10 cellular contexts compared by ENCODE assay signal in genomic region chr16:2507679-2508064, GRCh38. TPM values are rescaled to one million over a fixed set of nuclear protein-coding genes. Genes with fewer than 3 reads are reported as not detected.
A peak's percentile ranks its signal among the peaks of the same experiment; 100 is the strongest.
DNase-seq lines count a peak whose midpoint lies in the region; ATAC-seq and TF ChIP-seq lines count a peak whose summit lies in the region.
"Had no signal": no experiment of that assay in that cellular context is flagged by ENCODE, and none has a peak within 500 bp of the region (broad histone marks: within the 10 kb centered on the region; RNA-seq: fewer than 3 reads in every experiment).

No MANE protein-coding gene starts in this region.

- no peaks in the 10 kb centered on the region for H3K79me2 ChIP-seq in osteoblast (ENCODE audit: insufficient read depth, low read length)

- ATAC-seq in GM18505 (IDR thresholded peaks at IDR 0.05; ENCODE audit: unreplicated experiment) (peak; percentile 13), HG03354 (IDR thresholded peaks at IDR 0.05; ENCODE audit: poor library complexity, severe bottlenecking, unreplicated experiment) (peak; percentile 12), GM21619 (IDR thresholded peaks at IDR 0.05; ENCODE audit: unreplicated experiment) (no peak)

- H3K27ac ChIP-seq in duodenal mucosa (ENCODE audit: low read depth, low read length), result peak overlapping the region; percentile 32
- no peak overlapping the region for H3K27ac ChIP-seq in osteoblast (ENCODE audit: low read depth, low read length)
- H3K27ac ChIP-seq: PC-9 had no signal

- in situ Hi-C loops in GM13976 (cut with MboI; ENCODE audit: low sequenced_read_pairs, unreplicated experiment), result no loop called here

- no peaks in the 10 kb centered on the region for H3K36me3 ChIP-seq in duodenal mucosa (ENCODE audit: control insufficient read depth in 1 of 2, insufficient read depth in 2 of 2, low read length in 2 of 2)
- H3K36me3 ChIP-seq in osteoblast (ENCODE audit: insufficient read depth, low read length), result peaks cover 3% of the 10 kb centered on the region

- no peaks in the 10 kb centered on the region for H3K27me3 ChIP-seq in duodenal mucosa (ENCODE audit: control insufficient read depth in 1 of 2, insufficient read depth in 2 of 2, low read length in 2 of 2)
- H3K27me3 ChIP-seq in osteoblast (ENCODE audit: insufficient read depth, low read length), result no peaks in the 10 kb centered on the region

- H3K4me3 ChIP-seq in duodenal mucosa (ENCODE audit: low read depth in 1 of 2, low read length in 2 of 2), result no peak overlapping the region
- no peak overlapping the region for H3K4me3 ChIP-seq in osteoblast (ENCODE audit: insufficient read depth, low read length)
- H3K4me3 ChIP-seq: PC-9 had no signal

- H4K20me1 ChIP-seq in osteoblast (ENCODE audit: insufficient read depth, low read length), result peaks cover 2% of the 10 kb centered on the region

- DNase-seq in osteoblast (ENCODE audit: insufficient read length, low spot score, missing footprints) (peak; percentile 35), putamen (ENCODE audit: low spot score) (no peak), GM13976 (ENCODE audit: low spot score) (no peak), activated gamma-delta T cell treated with Interleukin-2 at 50 U/mL for 16 hours (no peak)
- DNase-seq: PC-9 had no signal

- H2AFZ ChIP-seq in osteoblast (ENCODE audit: low read length), result no peak overlapping the region
- H2AFZ ChIP-seq: PC-9 had no signal

- TF ChIP-seq POLR2A in GM18505 (IDR thresholded peaks at IDR 0.05; ENCODE audit: borderline replicate concordance, extremely low read depth, insufficient read depth, insufficient read length), result no peak

- H3K9me3 ChIP-seq in duodenal mucosa (ENCODE audit: control insufficient read depth in 1 of 2, low read length in 2 of 2), result no peaks in the 10 kb centered on the region
- H3K9me3 ChIP-seq in osteoblast (ENCODE audit: low read depth, low read length), result no peaks in the 10 kb centered on the region

- H3K4me2 ChIP-seq in osteoblast (ENCODE audit: insufficient read depth, low read length), result no peak overlapping the region
- H3K4me2 ChIP-seq: PC-9 had no signal

- H3K4me1 ChIP-seq in duodenal mucosa (ENCODE audit: control insufficient read depth in 1 of 2, insufficient read depth in 2 of 2, low read length in 2 of 2) (peaks cover 0 to 9% of the 10 kb centered on the region in 2 donors), osteoblast (ENCODE audit: insufficient read depth, low read length) (peaks cover 12% of the 10 kb centered on the region)

- no peak overlapping the region for H3K9ac ChIP-seq in duodenal mucosa (ENCODE audit: low read depth in 1 of 2, low read length in 2 of 2)

- TF ChIP-seq CTCF in osteoblast (IDR thresholded peaks at IDR 0.05; ENCODE audit: extremely low read depth, low read depth, low read length) (no peak), GM13976 (IDR thresholded peaks at IDR 0.05; ENCODE audit: borderline replicate concordance, control extremely low read depth, extremely low read depth, insufficient read depth, missing control alignments) (no peak)

RNA-seq across cellular contexts. Expression of gene ATP6V0C, which starts 6.1 kb away (rescaled TPM):
- total RNA-seq in osteoblast, result 18.8 and 22.7 TPM in 2 replicates

RNA-seq across cellular contexts. Expression of gene AMDHD2, which starts 12.5 kb away (rescaled TPM):
- total RNA-seq in osteoblast, result 88.4 and 94.8 TPM in 2 replicates

RNA-seq across cellular contexts. Expression of gene CEMP1, which starts 23.5 kb away (rescaled TPM):
- total RNA-seq in osteoblast, result not detected in 2 replicates
- total RNA-seq: endothelial cell of umbilical vein had no signal

RNA-seq across cellular contexts. Expression of gene PDPK1, which starts 30.1 kb away (rescaled TPM):
- 19.2 and 23.2 TPM in 2 replicates for total RNA-seq in osteoblast

RNA-seq across cellular contexts. Expression of gene TBC1D24, which starts 32.7 kb away (rescaled TPM):
- total RNA-seq in osteoblast, result 15.9 and 16.6 TPM in 2 replicates
